ENCODE assay signal across 20 cellular contexts in genomic region chr14:81337073-81337472, GRCh38.
DNase-seq lines count a peak whose midpoint lies in the region; ATAC-seq, FAIRE-seq and TF ChIP-seq lines count a peak whose summit lies in the region.
"Had no signal": no experiment of that assay in that cellular context is flagged by ENCODE, and none has a peak within 500 bp of the region (broad histone marks: within the 10 kb centered on the region; RNA-seq: fewer than 3 reads in every experiment).

No MANE protein-coding gene starts in this region.

- dilution Hi-C loops in mammary epithelial cell (cut with HindIII; ENCODE audit: low sequenced_read_pairs) = no loop called here

- H3K27me3 ChIP-seq in mammary epithelial cell (ENCODE audit: insufficient read depth, low read length) (no peaks in the 10 kb centered on the region), bronchial epithelial cell (ENCODE audit: control insufficient read depth, insufficient read depth, low read length) (no peaks in the 10 kb centered on the region), foreskin keratinocyte (no peaks in the 10 kb centered on the region)
- H3K27me3 ChIP-seq: BLaER1 treated with 17β-estradiol and CSF1 and Interleukin-3, amounts not matched to agents 10 nM and 100 nM had no signal

- H3K36me3 ChIP-seq in mammary epithelial cell (ENCODE audit: insufficient read depth, low read length) (no peaks in the 10 kb centered on the region), bronchial epithelial cell (ENCODE audit: control insufficient read depth, insufficient read depth, low read length) (no peaks in the 10 kb centered on the region)
- H3K36me3 ChIP-seq: BLaER1 treated with 17β-estradiol and CSF1 and Interleukin-3, amounts not matched to agents 10 nM and 100 nM had no signal

- ATAC-seq in foreskin keratinocyte (peak; percentile 88), HG03196 (IDR thresholded peaks at IDR 0.05; ENCODE audit: unreplicated experiment) (no peak), GM18861 (IDR thresholded peaks at IDR 0.05; ENCODE audit: unreplicated experiment) (no peak)
- ATAC-seq: CD8-positive, alpha-beta T cell; GM23338 had no signal

- H3K27ac Mint-ChIP-seq in MCF 10A (ENCODE audit: low read depth, unreplicated experiment) = no peak overlapping the region
- H3K27ac Mint-ChIP-seq: B cell; CD8-positive, alpha-beta T cell; GM23338 had no signal

- H3K4me1 Mint-ChIP-seq in MCF 10A (ENCODE audit: insufficient read depth, unreplicated experiment) = no peaks in the 10 kb centered on the region
- H3K4me1 Mint-ChIP-seq: B cell, GM23338 had no signal

- no peaks in the 10 kb centered on the region for H3K27me3 Mint-ChIP-seq in MCF 10A (ENCODE audit: insufficient read depth, unreplicated experiment)

- no peak overlapping the region for H3K4me3 Mint-ChIP-seq in MCF 10A (ENCODE audit: unreplicated experiment)
- H3K4me3 Mint-ChIP-seq: B cell; CD8-positive, alpha-beta T cell; GM23338 had no signal

- H3K9me3 Mint-ChIP-seq in MCF 10A (ENCODE audit: unreplicated experiment) = no peaks in the 10 kb centered on the region
- H3K9me3 Mint-ChIP-seq: CD8-positive, alpha-beta T cell; GM23338 had no signal

- H3K27ac ChIP-seq in mammary epithelial cell (ENCODE audit: insufficient read depth, low read depth, low read length) (no peak overlapping the region), foreskin keratinocyte (no peak overlapping the region)
- H3K27ac ChIP-seq: BLaER1 treated with 17β-estradiol and CSF1 and Interleukin-3, amounts not matched to agents 10 nM and 100 nM had no signal

- POLR2A ChIA-PET in MCF 10A (lab: Yijun Ruan, JAX) = no interaction called here

- TF ChIP-seq CTCF in mammary epithelial cell (conservative IDR thresholded peaks at IDR 0.05 in 1 of 2, IDR thresholded peaks at IDR 0.05 in 1 of 2; ENCODE audit: extremely low read depth in 1 of 2, insufficient read depth in 1 of 2, low read depth in 1 of 2, low read length in 2 of 2) = no peak
- no peak for TF ChIP-seq CTCF in MCF 10A (IDR thresholded peaks at IDR 0.05; ENCODE audit: unreplicated experiment)
- no peak for TF ChIP-seq CTCF in bronchial epithelial cell (IDR thresholded peaks at IDR 0.05; ENCODE audit: insufficient read depth, low read length, severe bottlenecking)
- no peak for TF ChIP-seq CTCF in foreskin keratinocyte (conservative IDR thresholded peaks at IDR 0.05)

- peaks cover 17% of the 10 kb centered on the region for H3K79me2 ChIP-seq in mammary epithelial cell (ENCODE audit: insufficient read depth, low read length)

- no peaks in the 10 kb centered on the region for H3K9me3 ChIP-seq in mammary epithelial cell (replicated peaks; ENCODE audit: insufficient read depth, low read length)
- H3K9me3 ChIP-seq: BLaER1 treated with 17β-estradiol and CSF1 and Interleukin-3, amounts not matched to agents 10 nM and 100 nM had no signal

- intact Hi-C loops in mammary epithelial cell (cut with micrococcal nuclease) = no loop called here
- intact Hi-C loops in MCF 10A (cut with micrococcal nuclease) = no loop called here

- 96% methylated on average over 4 of the region's 4 CpGs for WGBS in mammary epithelial cell (ENCODE audit: low coverage, missing lambda C conversion rate)

- H3K36me3 Mint-ChIP-seq in MCF 10A (ENCODE audit: insufficient read depth, unreplicated experiment) = no peaks in the 10 kb centered on the region
- H3K36me3 Mint-ChIP-seq: CD8-positive, alpha-beta T cell had no signal

- no peak overlapping the region for H3K4me2 ChIP-seq in mammary epithelial cell (ENCODE audit: insufficient read depth, low read depth, low read length)
- H3K4me2 ChIP-seq: BLaER1 treated with 17β-estradiol and CSF1 and Interleukin-3, amounts not matched to agents 10 nM and 100 nM; GM23338 had no signal

- H3K4me1 ChIP-seq in mammary epithelial cell (ENCODE audit: insufficient read depth, low read length) = peaks cover 6% of the 10 kb centered on the region
- H3K4me1 ChIP-seq in foreskin keratinocyte = peaks cover 22% of the 10 kb centered on the region
- H3K4me1 ChIP-seq: BLaER1 treated with 17β-estradiol and CSF1 and Interleukin-3, amounts not matched to agents 10 nM and 100 nM had no signal

- peak; percentile 42 for DNase-seq in mammary epithelial cell
- DNase-seq in MCF 10A (ENCODE audit: unreplicated experiment) = no peak
- DNase-seq in bronchial epithelial cell (ENCODE audit: low read depth) = peak; percentile 86
- peak in 1 of 2 donors; percentile 63 for DNase-seq in foreskin keratinocyte
- no peak for DNase-seq in AML-193 (lab: John Stamatoyannopoulos, UW)
- DNase-seq: 8988T; Calu3; CD8-positive, alpha-beta T cell; GDM1; HCEC 1CT; IMR-90 had no signal

- CTCF ChIA-PET in mammary epithelial cell (lab: Charles Lee; ENCODE audit: low non-redundant PET) = no interaction called here
- CTCF ChIA-PET in MCF 10A (lab: Yijun Ruan, JAX) = no interaction called here

- no peak overlapping the region for H2AFZ ChIP-seq in mammary epithelial cell (ENCODE audit: low read depth, low read length)
- H2AFZ ChIP-seq: GM23338 had no signal

- no peak overlapping the region for H3K4me3 ChIP-seq in mammary epithelial cell (replicated peaks in 1 of 3; ENCODE audit: insufficient read depth in 1 of 3, low read depth in 2 of 3, low read length in 3 of 3)
- no peak overlapping the region for H3K4me3 ChIP-seq in bronchial epithelial cell (ENCODE audit: low read depth, low read length)
- H3K4me3 ChIP-seq: BLaER1 treated with 17β-estradiol and CSF1 and Interleukin-3, amounts not matched to agents 10 nM and 100 nM; GM23338 had no signal

- FAIRE-seq in bronchial epithelial cell (lab: Jason Lieb, UNC) = no peak
- FAIRE-seq: GM12892, GM18507, H54, HTR-8/SVneo had no signal

- in situ Hi-C loops in mammary epithelial cell (cut with MboI; ENCODE audit: low sequenced_read_pairs in 2 of 2) = no loop called here

- H4K20me1 ChIP-seq in mammary epithelial cell (ENCODE audit: insufficient read depth, low read length) = no peaks in the 10 kb centered on the region
- H4K20me1 ChIP-seq: BLaER1 treated with 17β-estradiol and CSF1 and Interleukin-3, amounts not matched to agents 10 nM and 100 nM had no signal

- H3K9ac ChIP-seq in mammary epithelial cell (ENCODE audit: insufficient read depth, low read length) = no peak overlapping the region
- H3K9ac ChIP-seq: BLaER1 treated with 17β-estradiol and CSF1 and Interleukin-3, amounts not matched to agents 10 nM and 100 nM had no signal

- BruUV-seq in mammary epithelial cell (replicated peaks; lab: Mats Ljungman, UMichigan) (no TSS peak), MCF 10A (replicated peaks; lab: Mats Ljungman, UMichigan) (no TSS peak)

Comparison
In these comparisons a context has a peak if more than half of its experiments do, and no peak if none do; other contexts are left out.
1. DNase-seq: peak in mammary epithelial cell (single experiment) and bronchial epithelial cell (single experiment); none in MCF 10A (single experiment) and AML-193 (0 of 2).